Comparison of ENCODE assay signal across 8 cellular contexts in the genomic region with DNA sequence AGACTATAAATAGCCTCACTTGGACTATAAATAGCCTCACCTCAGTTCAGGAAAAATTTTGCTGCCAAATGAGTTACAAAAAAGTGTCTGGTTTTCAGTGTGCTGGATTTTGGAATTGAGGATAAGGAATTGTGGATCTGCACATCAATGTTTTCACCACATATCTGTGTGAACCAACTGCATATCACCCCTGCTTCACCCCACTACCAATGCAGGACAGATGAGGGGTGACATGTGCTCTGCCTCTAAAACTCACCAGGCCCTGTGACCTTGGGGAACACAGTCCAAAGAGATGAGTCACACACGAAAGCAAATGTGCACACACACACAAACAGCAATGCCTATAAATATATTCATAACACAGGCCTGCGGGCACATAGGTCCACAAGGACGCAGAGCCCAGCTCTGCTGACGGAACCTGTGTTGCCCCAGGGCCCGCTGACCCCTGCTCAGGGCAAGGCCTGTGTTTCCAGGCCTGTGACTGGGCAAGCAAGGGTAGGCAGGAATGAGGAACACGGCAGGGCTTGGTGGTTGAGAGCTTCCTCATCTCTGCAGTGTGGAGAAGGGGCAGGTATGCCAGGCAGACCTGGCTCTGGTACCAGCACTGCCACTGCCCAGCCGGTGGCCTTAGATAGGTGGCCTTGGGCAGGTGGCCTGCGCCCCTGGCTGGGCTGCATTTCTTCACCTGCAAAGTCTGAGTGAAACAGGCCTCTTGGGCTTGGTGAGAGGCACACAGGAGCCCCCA.
DNase-seq lines count a peak whose midpoint lies in the region; ATAC-seq and TF ChIP-seq lines count a peak whose summit lies in the region.

No MANE protein-coding gene starts in this region.

- peak overlapping the region; percentile 97 for H3K27ac ChIP-seq in cingulate gyrus (ENCODE audit: low read depth, low read length)
- no peak overlapping the region for H3K27ac ChIP-seq in GM23338 (ENCODE audit: low read depth)

- H4K20me1 ChIP-seq in GM23338 (replicated peaks; ENCODE audit: insufficient read depth), result no peaks in the 10 kb centered on the region

- H3K4me2 ChIP-seq in GM23338, result no peak overlapping the region

- no peaks in the 10 kb centered on the region for H3K4me1 ChIP-seq in GM23338 (ENCODE audit: insufficient read depth)

- H2AFZ ChIP-seq in GM23338, result no peak overlapping the region

- H3F3A ChIP-seq in GM23338 (replicated peaks; ENCODE audit: low read depth), result no peaks in the 10 kb centered on the region

- no peaks in the 10 kb centered on the region for H3K36me3 ChIP-seq in GM23338 (ENCODE audit: insufficient read depth)

- no peaks in the 10 kb centered on the region for H3K27me3 ChIP-seq in GM23338 (ENCODE audit: insufficient read depth)

- no peak overlapping the region for H3K4me3 ChIP-seq in GM23338

- peaks cover 57% of the 10 kb centered on the region for H3K4me1 Mint-ChIP-seq in nephron
- H3K4me1 Mint-ChIP-seq in GM23338, result no peaks in the 10 kb centered on the region

- TF ChIP-seq CTCF in nephron (IDR thresholded peaks at IDR 0.05; ENCODE audit: unreplicated experiment in 3 of 3) (no peak), GM23338 (conservative IDR thresholded peaks at IDR 0.05; ENCODE audit: low read depth in 2 of 2) (no peak)

- H3K27me3 Mint-ChIP-seq in nephron (ENCODE audit: low read depth), result peaks cover 11% of the 10 kb centered on the region
- peaks cover 6% of the 10 kb centered on the region for H3K27me3 Mint-ChIP-seq in GM23338 (ENCODE audit: insufficient read depth, low read depth, poor library complexity)

- H3K9me2 ChIP-seq in GM23338 (ENCODE audit: insufficient read depth), result 0 out of 2 replicates have a peak, but pooled peaks cover 2% of the 10 kb centered on the region

- H3K36me3 Mint-ChIP-seq in nephron (ENCODE audit: low read depth) (no peaks in the 10 kb centered on the region), GM23338 (ENCODE audit: low read depth) (no peaks in the 10 kb centered on the region)

- H3K9me3 Mint-ChIP-seq in nephron, result no peaks in the 10 kb centered on the region
- no peaks in the 10 kb centered on the region for H3K9me3 Mint-ChIP-seq in GM23338

- no peaks in the 10 kb centered on the region for H3K79me2 ChIP-seq in GM23338 (replicated peaks; ENCODE audit: insufficient read depth)

- no peak overlapping the region for H3K4me3 Mint-ChIP-seq in nephron
- H3K4me3 Mint-ChIP-seq in GM23338, result no peak overlapping the region

- DNase-seq in EL (peak; percentile 89), NAMALWA (ENCODE audit: low spot score) (peak; percentile 37), HuH-7 (ENCODE audit: low spot score) (no peak), GM23338 (ENCODE audit: low spot score) (no peak)

- H3K27ac Mint-ChIP-seq in nephron (peak overlapping the region; percentile 19 to 53 (median 43)), GM23338 (no peak overlapping the region)

- ATAC-seq in HG03039 (IDR thresholded peaks at IDR 0.05; ENCODE audit: unreplicated experiment) (no peak), GM23338 (no peak), GM18867 (IDR thresholded peaks at IDR 0.05; ENCODE audit: unreplicated experiment) (no peak)

TF ChIP-seq in GM23338, 12 proteins besides CTCF, POLR2A, EP300 and RAD21 (continues in another document):
- no peak for TF ChIP-seq EZH2phosphoT487 (IDR thresholded peaks at IDR 0.05; ENCODE audit: unreplicated experiment)
- no peak for TF ChIP-seq ZNF114 (CRISPR knock-in tag; IDR thresholded peaks at IDR 0.05)
- no peak for TF ChIP-seq ZNF331 (CRISPR knock-in tag; IDR thresholded peaks at IDR 0.05; ENCODE audit: low read depth)
- no peak for TF ChIP-seq CREB1 (CRISPR knock-in tag; IDR thresholded peaks at IDR 0.05; ENCODE audit: low read depth)
- TF ChIP-seq, protein P1, sequence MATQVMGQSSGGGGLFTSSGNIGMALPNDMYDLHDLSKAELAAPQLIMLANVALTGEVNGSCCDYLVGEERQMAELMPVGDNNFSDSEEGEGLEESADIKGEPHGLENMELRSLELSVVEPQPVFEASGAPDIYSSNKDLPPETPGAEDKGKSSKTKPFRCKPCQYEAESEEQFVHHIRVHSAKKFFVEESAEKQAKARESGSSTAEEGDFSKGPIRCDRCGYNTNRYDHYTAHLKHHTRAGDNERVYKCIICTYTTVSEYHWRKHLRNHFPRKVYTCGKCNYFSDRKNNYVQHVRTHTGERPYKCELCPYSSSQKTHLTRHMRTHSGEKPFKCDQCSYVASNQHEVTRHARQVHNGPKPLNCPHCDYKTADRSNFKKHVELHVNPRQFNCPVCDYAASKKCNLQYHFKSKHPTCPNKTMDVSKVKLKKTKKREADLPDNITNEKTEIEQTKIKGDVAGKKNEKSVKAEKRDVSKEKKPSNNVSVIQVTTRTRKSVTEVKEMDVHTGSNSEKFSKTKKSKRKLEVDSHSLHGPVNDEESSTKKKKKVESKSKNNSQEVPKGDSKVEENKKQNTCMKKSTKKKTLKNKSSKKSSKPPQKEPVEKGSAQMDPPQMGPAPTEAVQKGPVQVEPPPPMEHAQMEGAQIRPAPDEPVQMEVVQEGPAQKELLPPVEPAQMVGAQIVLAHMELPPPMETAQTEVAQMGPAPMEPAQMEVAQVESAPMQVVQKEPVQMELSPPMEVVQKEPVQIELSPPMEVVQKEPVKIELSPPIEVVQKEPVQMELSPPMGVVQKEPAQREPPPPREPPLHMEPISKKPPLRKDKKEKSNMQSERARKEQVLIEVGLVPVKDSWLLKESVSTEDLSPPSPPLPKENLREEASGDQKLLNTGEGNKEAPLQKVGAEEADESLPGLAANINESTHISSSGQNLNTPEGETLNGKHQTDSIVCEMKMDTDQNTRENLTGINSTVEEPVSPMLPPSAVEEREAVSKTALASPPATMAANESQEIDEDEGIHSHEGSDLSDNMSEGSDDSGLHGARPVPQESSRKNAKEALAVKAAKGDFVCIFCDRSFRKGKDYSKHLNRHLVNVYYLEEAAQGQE (IDR thresholded peaks at IDR 0.05; ENCODE audit: unreplicated experiment), result no peak
- TF ChIP-seq POLR2AphosphoS5 (IDR thresholded peaks at IDR 0.05; ENCODE audit: low read depth), result no peak
- TF ChIP-seq, protein P2, sequence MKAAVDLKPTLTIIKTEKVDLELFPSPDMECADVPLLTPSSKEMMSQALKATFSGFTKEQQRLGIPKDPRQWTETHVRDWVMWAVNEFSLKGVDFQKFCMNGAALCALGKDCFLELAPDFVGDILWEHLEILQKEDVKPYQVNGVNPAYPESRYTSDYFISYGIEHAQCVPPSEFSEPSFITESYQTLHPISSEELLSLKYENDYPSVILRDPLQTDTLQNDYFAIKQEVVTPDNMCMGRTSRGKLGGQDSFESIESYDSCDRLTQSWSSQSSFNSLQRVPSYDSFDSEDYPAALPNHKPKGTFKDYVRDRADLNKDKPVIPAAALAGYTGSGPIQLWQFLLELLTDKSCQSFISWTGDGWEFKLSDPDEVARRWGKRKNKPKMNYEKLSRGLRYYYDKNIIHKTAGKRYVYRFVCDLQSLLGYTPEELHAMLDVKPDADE (IDR thresholded peaks at IDR 0.05), result no peak

Comparison
In these comparisons a context has a peak if more than half of its experiments do, and no peak if none do; other contexts are left out.
1. DNase-seq: peak in EL (single experiment) and NAMALWA (single experiment); none in HuH-7 (single experiment) and GM23338 (single experiment).